ENCODE assay signal across 11 cellular contexts in the genomic region with DNA sequence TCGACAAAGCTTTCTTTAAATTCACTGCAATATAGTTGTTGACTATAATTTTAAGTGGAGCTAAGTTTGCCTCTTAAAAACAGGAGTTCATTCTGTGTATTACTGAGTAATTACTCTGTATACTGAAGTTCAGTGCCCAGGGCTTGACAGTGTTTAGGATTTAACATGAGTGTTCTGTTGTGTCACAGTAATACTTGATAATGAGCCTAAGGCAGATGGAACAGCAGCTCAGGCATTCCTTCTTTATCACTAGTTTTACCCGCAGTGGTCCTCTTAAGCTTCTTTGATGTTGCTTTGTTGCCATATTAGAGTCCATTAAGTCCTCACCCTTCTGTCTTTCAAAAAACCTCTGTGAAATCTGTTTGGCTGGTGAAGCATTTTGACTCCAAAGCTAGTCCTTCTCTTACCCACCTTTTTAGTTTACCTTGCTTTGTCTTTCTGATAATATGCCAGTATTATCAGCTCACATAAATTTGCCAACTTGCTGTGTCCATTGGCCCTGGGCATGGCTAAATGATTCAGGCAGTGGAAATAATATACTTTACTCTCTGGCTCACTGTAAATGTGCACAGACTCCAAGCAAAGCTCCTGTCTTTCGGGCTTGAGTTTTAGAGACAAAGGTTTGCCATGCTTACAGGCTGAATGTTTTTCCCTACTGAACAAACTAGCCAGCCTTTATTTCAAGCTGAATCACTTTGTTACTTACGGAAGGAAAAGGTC. TPM values are rescaled to one million over a fixed set of nuclear protein-coding genes. Genes with fewer than 3 reads are reported as not detected.
A peak's percentile ranks its signal among the peaks of the same experiment; 100 is the strongest.
DNase-seq lines count a peak whose midpoint lies in the region; ATAC-seq and TF ChIP-seq lines count a peak whose summit lies in the region.
"Had no signal": no experiment of that assay in that cellular context is flagged by ENCODE, and none has a peak within 500 bp of the region (broad histone marks: within the 10 kb centered on the region; RNA-seq: fewer than 3 reads in every experiment).

No MANE protein-coding gene starts in this region.

- H3K27me3 ChIP-seq in left lung (no peaks in the 10 kb centered on the region), tibial artery (no peaks in the 10 kb centered on the region), aorta (ENCODE audit: control insufficient read depth in 1 of 2, insufficient read depth in 2 of 2, low read length in 1 of 2) (no peaks in the 10 kb centered on the region)
- H3K27me3 ChIP-seq: SJSA1, testis had no signal

- H3K36me3 ChIP-seq in left lung (peaks cover 0 to 6% of the 10 kb centered on the region in 2 donors), tibial artery (peaks cover 3 to 19% (median 8%) of the 10 kb centered on the region in 3 donors), aorta (ENCODE audit: control insufficient read depth in 1 of 2, insufficient read depth in 2 of 2, low read length in 1 of 2) (peaks cover 0 to 2% of the 10 kb centered on the region in 2 donors)

- no peak overlapping the region for H3K4me3 ChIP-seq in left lung
- no peak overlapping the region for H3K4me3 ChIP-seq in tibial artery
- no peak overlapping the region for H3K4me3 ChIP-seq in aorta (ENCODE audit: low read length in 2 of 2)
- H3K4me3 ChIP-seq: SJSA1, testis had no signal

- peaks cover 26 to 51% of the 10 kb centered on the region in 2 donors for H3K4me1 ChIP-seq in left lung
- peaks cover 0 to 48% (median 28%) of the 10 kb centered on the region in 4 donors for H3K4me1 ChIP-seq in tibial artery
- peaks cover 3 to 6% of the 10 kb centered on the region in 2 donors for H3K4me1 ChIP-seq in aorta (ENCODE audit: control insufficient read depth in 1 of 2, insufficient read depth in 2 of 2, low read length in 2 of 2)

- H3K4me1 Mint-ChIP-seq in activated CD4-positive, alpha-beta T cell treated with anti-CD3 and anti-CD28 coated beads, Interleukin-2, amount 10 ng/mL, durations not matched to agents 24 days and 14 days = peaks cover 40% of the 10 kb centered on the region
- peaks cover 73% of the 10 kb centered on the region for H3K4me1 Mint-ChIP-seq in activated naive CD8-positive, alpha-beta T cell treated with anti-CD3 and anti-CD28 coated beads for 36 hours

- DNase-seq in activated CD4-positive, alpha-beta T cell treated with anti-CD3 and anti-CD28 coated beads, Interleukin-2, amount 10 ng/mL, durations not matched to agents 24 days and 14 days = no peak
- DNase-seq in activated CD4-positive, alpha-beta T cell treated with anti-CD3 and anti-CD28 coated beads, Interleukin-2, amount 50 U/mL, for 4 hours = no peak
- DNase-seq in activated naive CD8-positive, alpha-beta T cell treated with anti-CD3 and anti-CD28 coated beads for 36 hours = no peak
- DNase-seq in left lung (no peak), tibial artery (no peak), aorta (no peak), DMS153 treated with DMSO at 0.1 percent for 48 hours (lab: John Stamatoyannopoulos, UW; ENCODE audit: unreplicated experiment) (no peak)
- DNase-seq: testis had no signal

- H3K27ac ChIP-seq in left lung = peak overlapping the region; percentile 29 to 54
- H3K27ac ChIP-seq in tibial artery = peak overlapping the region; percentile 40 to 50
- no peak overlapping the region for H3K27ac ChIP-seq in aorta (ENCODE audit: low read depth in 1 of 2, low read length in 2 of 2)
- H3K27ac ChIP-seq: SJSA1 had no signal

- H3K9me3 Mint-ChIP-seq in activated CD4-positive, alpha-beta T cell treated with anti-CD3 and anti-CD28 coated beads, Interleukin-2, amount 10 ng/mL, durations not matched to agents 24 days and 14 days = peaks cover 8% of the 10 kb centered on the region
- no peaks in the 10 kb centered on the region for H3K9me3 Mint-ChIP-seq in activated naive CD8-positive, alpha-beta T cell treated with anti-CD3 and anti-CD28 coated beads for 36 hours

- 46 to 50% methylated on average over 4 of the region's 4 CpGs for WGBS in aorta, 2 donors

- peak; percentile 44 for ATAC-seq in left lung
- no peak for ATAC-seq in HG03354 (IDR thresholded peaks at IDR 0.05; ENCODE audit: poor library complexity, severe bottlenecking, unreplicated experiment)
- no peak for ATAC-seq in aorta (ENCODE audit: low FRiP score)

- peak overlapping the region; percentile 54 for H3K27ac Mint-ChIP-seq in activated CD4-positive, alpha-beta T cell treated with anti-CD3 and anti-CD28 coated beads, Interleukin-2, amount 10 ng/mL, durations not matched to agents 24 days and 14 days
- peak overlapping the region; percentile 80 for H3K27ac Mint-ChIP-seq in activated naive CD8-positive, alpha-beta T cell treated with anti-CD3 and anti-CD28 coated beads for 36 hours

- H3K4me3 Mint-ChIP-seq in activated CD4-positive, alpha-beta T cell treated with anti-CD3 and anti-CD28 coated beads, Interleukin-2, amount 10 ng/mL, durations not matched to agents 24 days and 14 days = peak overlapping the region; percentile 64
- peak overlapping the region; percentile 60 for H3K4me3 Mint-ChIP-seq in activated naive CD8-positive, alpha-beta T cell treated with anti-CD3 and anti-CD28 coated beads for 36 hours
- H3K4me3 Mint-ChIP-seq: neural crest cell had no signal

- H3K36me3 Mint-ChIP-seq in activated CD4-positive, alpha-beta T cell treated with anti-CD3 and anti-CD28 coated beads, Interleukin-2, amount 10 ng/mL, durations not matched to agents 24 days and 14 days (ENCODE audit: low read depth) = peaks cover 35% of the 10 kb centered on the region
- peaks cover 40% of the 10 kb centered on the region for H3K36me3 Mint-ChIP-seq in activated naive CD8-positive, alpha-beta T cell treated with anti-CD3 and anti-CD28 coated beads for 36 hours

- TF ChIP-seq CTCF in left lung (IDR thresholded peaks at IDR 0.05) = no peak
- no peak for TF ChIP-seq CTCF in tibial artery (IDR thresholded peaks at IDR 0.05)

- H3K9me3 ChIP-seq in left lung (no peaks in the 10 kb centered on the region), tibial artery (no peaks in the 10 kb centered on the region), aorta (ENCODE audit: control insufficient read depth, low read length) (no peaks in the 10 kb centered on the region)
- H3K9me3 ChIP-seq: SJSA1, testis had no signal

- H3K27me3 Mint-ChIP-seq in activated CD4-positive, alpha-beta T cell treated with anti-CD3 and anti-CD28 coated beads, Interleukin-2, amount 10 ng/mL, durations not matched to agents 24 days and 14 days = no peaks in the 10 kb centered on the region
- H3K27me3 Mint-ChIP-seq in activated naive CD8-positive, alpha-beta T cell treated with anti-CD3 and anti-CD28 coated beads for 36 hours = no peaks in the 10 kb centered on the region

- intact Hi-C loops in activated CD4-positive, alpha-beta T cell treated with anti-CD3 and anti-CD28 coated beads, Interleukin-2, amount 10 ng/mL, durations not matched to agents 24 days and 14 days (cut with micrococcal nuclease) = no loop called here
- intact Hi-C loops in left lung (cut with DNase I) = no loop called here
- intact Hi-C loops in tibial artery (cut with DNase I; ENCODE audit: low total_unique reads) = no loop called here
- intact Hi-C loops in aorta (cut with DNase I) = no loop called here

RNA-seq across cellular contexts. Expression of a gene that starts 17.7 kb away (rescaled TPM):
- 81.3 and 85.9 TPM in 2 replicates for total RNA-seq in activated CD4-positive, alpha-beta T cell treated with anti-CD3 and anti-CD28 coated beads, Interleukin-2, amount 10 ng/mL, durations not matched to agents 24 days and 14 days
- 10 to 100 TPM; 41.1 to 45.7 TPM for total RNA-seq in activated naive CD8-positive, alpha-beta T cell treated with anti-CD3 and anti-CD28 coated beads for 36 hours
- total RNA-seq in left lung (10 to 100 TPM; 61.1 to 77.4 TPM), aorta (10 to 100 TPM; 71.1 to 75.3 TPM)
- polyA plus RNA-seq in aorta = 10 to 100 TPM; 14.9 to 19.7 TPM

RNA-seq across cellular contexts. Expression of a gene that starts 32.4 kb away (rescaled TPM):
- 0.09 TPM in 1 of 2 replicates, not detected in the other for total RNA-seq in activated CD4-positive, alpha-beta T cell treated with anti-CD3 and anti-CD28 coated beads, Interleukin-2, amount 10 ng/mL, durations not matched to agents 24 days and 14 days
- total RNA-seq in activated naive CD8-positive, alpha-beta T cell treated with anti-CD3 and anti-CD28 coated beads for 36 hours = under 1 TPM in 1 of 2 experiments, not detected in 1; 0.20 TPM
- total RNA-seq in left lung (10 to 100 TPM; 53.8 to 74.2 TPM), aorta (10 to 100 TPM; 19.8 to 96.1 TPM)
- polyA plus RNA-seq in aorta = 10 to 100 TPM; 17.3 to 20.4 TPM

RNA-seq across cellular contexts. Expression of a gene that starts 41.7 kb away (rescaled TPM):
- 21.5 and 22.5 TPM in 2 replicates for total RNA-seq in activated CD4-positive, alpha-beta T cell treated with anti-CD3 and anti-CD28 coated beads, Interleukin-2, amount 10 ng/mL, durations not matched to agents 24 days and 14 days
- total RNA-seq in activated naive CD8-positive, alpha-beta T cell treated with anti-CD3 and anti-CD28 coated beads for 36 hours = 10 to 100 TPM; 25.2 to 26.5 TPM
- total RNA-seq in left lung (1 to 10 TPM; 7.3 to 9.1 TPM), aorta (1 to 10 TPM; 4.2 to 6.3 TPM)
- polyA plus RNA-seq in aorta = 1 to 10 TPM; 1.9 to 2.6 TPM

RNA-seq across cellular contexts. Expression of a gene that starts 42.2 kb away (rescaled TPM):
- total RNA-seq in activated CD4-positive, alpha-beta T cell treated with anti-CD3 and anti-CD28 coated beads, Interleukin-2, amount 10 ng/mL, durations not matched to agents 24 days and 14 days = 41.7 and 42.3 TPM in 2 replicates
- total RNA-seq in activated naive CD8-positive, alpha-beta T cell treated with anti-CD3 and anti-CD28 coated beads for 36 hours = 10 to 100 TPM; 36.8 to 37.7 TPM
- total RNA-seq in left lung = 10 to 100 TPM; 15.4 to 21.2 TPM
- total RNA-seq in aorta = 10 to 100 TPM; 15.7 to 24.8 TPM
- 10 to 100 TPM in 1 of 2 donors, 1 to 10 TPM in 1; 8.5 to 35.4 TPM for polyA plus RNA-seq in aorta

RNA-seq across cellular contexts. Expression of a gene that starts 59.4 kb away (rescaled TPM):
- 0.40 and 1.0 TPM in 2 replicates for total RNA-seq in activated CD4-positive, alpha-beta T cell treated with anti-CD3 and anti-CD28 coated beads, Interleukin-2, amount 10 ng/mL, durations not matched to agents 24 days and 14 days
- total RNA-seq in activated naive CD8-positive, alpha-beta T cell treated with anti-CD3 and anti-CD28 coated beads for 36 hours = 1 to 10 TPM in 1 of 2 experiments, under 1 TPM in 1; 0.88 to 2.2 TPM
- total RNA-seq in left lung (1 to 10 TPM; 2.2 to 2.3 TPM), aorta (1 to 10 TPM in 1 of 2 donors, under 1 TPM in 1; 0.36 to 2.2 TPM)
- polyA plus RNA-seq in aorta = 10 to 100 TPM in 1 of 2 donors, under 1 TPM in 1; 0.38 to 36.1 TPM

Comparison
In these comparisons a context has a peak if more than half of its experiments do, and no peak if none do; other contexts are left out.
1. H3K27ac ChIP-seq: peak in left lung (2 of 2) and tibial artery (2 of 2); none in aorta (0 of 2).
2. RNA of a gene that starts 32.4 kb away (total RNA-seq): 19.8 to 96.1 TPM in aorta and 53.8 to 74.2 TPM in left lung; 0.20 TPM in activated naive CD8-positive, alpha-beta T cell treated with anti-CD3 and anti-CD28 coated beads for 36 hours and 0.09 TPM in activated CD4-positive, alpha-beta T cell treated with anti-CD3 and anti-CD28 coated beads, Interleukin-2, amount 10 ng/mL, durations not matched to agents 24 days and 14 days; every median in the first group is over 10 times any median in the second.